In the genomic region with DNA sequence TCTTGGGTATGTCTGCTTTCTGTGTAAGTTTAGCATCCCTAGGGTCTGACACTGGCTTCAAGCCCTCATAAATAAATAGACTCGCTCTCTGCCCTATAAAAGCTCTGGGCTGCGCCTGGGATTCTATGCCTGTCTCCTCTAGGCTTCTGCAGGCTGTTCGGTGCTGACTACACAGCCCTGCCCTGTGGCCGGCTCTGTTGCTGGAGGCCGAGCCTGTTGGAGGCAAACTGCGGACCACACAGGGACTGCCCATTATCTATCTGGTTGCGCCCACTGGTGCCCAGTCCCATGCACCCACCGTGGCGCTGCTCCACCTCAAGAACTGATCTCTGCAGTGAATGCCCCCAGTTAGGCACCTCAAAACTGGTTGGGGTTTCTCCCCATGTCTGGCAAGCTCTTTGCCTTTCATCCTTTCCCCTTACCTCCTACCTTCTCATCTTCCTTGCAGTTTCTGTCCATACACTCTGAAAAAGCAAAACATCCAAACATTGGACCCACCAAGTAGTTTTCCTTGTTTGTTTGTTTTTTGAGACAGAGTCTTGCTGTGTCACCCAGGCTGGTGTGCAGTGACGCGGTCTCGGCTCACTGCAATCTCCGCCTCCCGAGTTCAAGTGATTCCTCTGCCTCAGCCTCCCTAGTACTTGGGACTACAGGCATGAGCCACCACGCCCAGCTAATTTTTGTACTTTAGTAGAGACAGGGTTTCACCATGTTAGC, we compare ENCODE assay signal across 1 cellular context.
TF ChIP-seq lines count a peak whose summit lies in the region.

No MANE protein-coding gene starts in this region.

TF ChIP-seq in HCT116, 20 proteins besides CTCF, POLR2A, EP300 and RAD21 (continued from another document):
- TF ChIP-seq, protein P1, sequence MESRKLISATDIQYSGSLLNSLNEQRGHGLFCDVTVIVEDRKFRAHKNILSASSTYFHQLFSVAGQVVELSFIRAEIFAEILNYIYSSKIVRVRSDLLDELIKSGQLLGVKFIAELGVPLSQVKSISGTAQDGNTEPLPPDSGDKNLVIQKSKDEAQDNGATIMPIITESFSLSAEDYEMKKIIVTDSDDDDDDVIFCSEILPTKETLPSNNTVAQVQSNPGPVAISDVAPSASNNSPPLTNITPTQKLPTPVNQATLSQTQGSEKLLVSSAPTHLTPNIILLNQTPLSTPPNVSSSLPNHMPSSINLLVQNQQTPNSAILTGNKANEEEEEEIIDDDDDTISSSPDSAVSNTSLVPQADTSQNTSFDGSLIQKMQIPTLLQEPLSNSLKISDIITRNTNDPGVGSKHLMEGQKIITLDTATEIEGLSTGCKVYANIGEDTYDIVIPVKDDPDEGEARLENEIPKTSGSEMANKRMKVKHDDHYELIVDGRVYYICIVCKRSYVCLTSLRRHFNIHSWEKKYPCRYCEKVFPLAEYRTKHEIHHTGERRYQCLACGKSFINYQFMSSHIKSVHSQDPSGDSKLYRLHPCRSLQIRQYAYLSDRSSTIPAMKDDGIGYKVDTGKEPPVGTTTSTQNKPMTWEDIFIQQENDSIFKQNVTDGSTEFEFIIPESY (IDR thresholded peaks at IDR 0.05; ENCODE audit: extremely low read depth, insufficient replicate concordance, low read length): no peak
- TF ChIP-seq EZH2phosphoT487 (IDR thresholded peaks at IDR 0.05; ENCODE audit: borderline replicate concordance): no peak
- TF ChIP-seq TCF7L2 (IDR thresholded peaks at IDR 0.05; ENCODE audit: borderline replicate concordance, extremely low read depth, insufficient read depth, insufficient read length): no peak
- no peak for TF ChIP-seq YY1 (IDR thresholded peaks at IDR 0.05; ENCODE audit: extremely low read depth, insufficient replicate concordance, low read depth, low read length)
- no peak for TF ChIP-seq CBX3 (IDR thresholded peaks at IDR 0.05; ENCODE audit: low read depth)
- TF ChIP-seq, protein P2, sequence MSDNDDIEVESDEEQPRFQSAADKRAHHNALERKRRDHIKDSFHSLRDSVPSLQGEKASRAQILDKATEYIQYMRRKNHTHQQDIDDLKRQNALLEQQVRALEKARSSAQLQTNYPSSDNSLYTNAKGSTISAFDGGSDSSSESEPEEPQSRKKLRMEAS (IDR thresholded peaks at IDR 0.05): no peak
- no peak for TF ChIP-seq SIN3A (IDR thresholded peaks at IDR 0.05; ENCODE audit: low read depth)
- TF ChIP-seq, protein P3, sequence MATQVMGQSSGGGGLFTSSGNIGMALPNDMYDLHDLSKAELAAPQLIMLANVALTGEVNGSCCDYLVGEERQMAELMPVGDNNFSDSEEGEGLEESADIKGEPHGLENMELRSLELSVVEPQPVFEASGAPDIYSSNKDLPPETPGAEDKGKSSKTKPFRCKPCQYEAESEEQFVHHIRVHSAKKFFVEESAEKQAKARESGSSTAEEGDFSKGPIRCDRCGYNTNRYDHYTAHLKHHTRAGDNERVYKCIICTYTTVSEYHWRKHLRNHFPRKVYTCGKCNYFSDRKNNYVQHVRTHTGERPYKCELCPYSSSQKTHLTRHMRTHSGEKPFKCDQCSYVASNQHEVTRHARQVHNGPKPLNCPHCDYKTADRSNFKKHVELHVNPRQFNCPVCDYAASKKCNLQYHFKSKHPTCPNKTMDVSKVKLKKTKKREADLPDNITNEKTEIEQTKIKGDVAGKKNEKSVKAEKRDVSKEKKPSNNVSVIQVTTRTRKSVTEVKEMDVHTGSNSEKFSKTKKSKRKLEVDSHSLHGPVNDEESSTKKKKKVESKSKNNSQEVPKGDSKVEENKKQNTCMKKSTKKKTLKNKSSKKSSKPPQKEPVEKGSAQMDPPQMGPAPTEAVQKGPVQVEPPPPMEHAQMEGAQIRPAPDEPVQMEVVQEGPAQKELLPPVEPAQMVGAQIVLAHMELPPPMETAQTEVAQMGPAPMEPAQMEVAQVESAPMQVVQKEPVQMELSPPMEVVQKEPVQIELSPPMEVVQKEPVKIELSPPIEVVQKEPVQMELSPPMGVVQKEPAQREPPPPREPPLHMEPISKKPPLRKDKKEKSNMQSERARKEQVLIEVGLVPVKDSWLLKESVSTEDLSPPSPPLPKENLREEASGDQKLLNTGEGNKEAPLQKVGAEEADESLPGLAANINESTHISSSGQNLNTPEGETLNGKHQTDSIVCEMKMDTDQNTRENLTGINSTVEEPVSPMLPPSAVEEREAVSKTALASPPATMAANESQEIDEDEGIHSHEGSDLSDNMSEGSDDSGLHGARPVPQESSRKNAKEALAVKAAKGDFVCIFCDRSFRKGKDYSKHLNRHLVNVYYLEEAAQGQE (IDR thresholded peaks at IDR 0.05; ENCODE audit: low read depth): no peak
- TF ChIP-seq POLR2AphosphoS5 (IDR thresholded peaks at IDR 0.05; ENCODE audit: low read depth, low read length): no peak
TF ChIP-seq in HCT116: peak in this region for 0.
